ENCODE assay signal across 34 cellular contexts in the genomic region with DNA sequence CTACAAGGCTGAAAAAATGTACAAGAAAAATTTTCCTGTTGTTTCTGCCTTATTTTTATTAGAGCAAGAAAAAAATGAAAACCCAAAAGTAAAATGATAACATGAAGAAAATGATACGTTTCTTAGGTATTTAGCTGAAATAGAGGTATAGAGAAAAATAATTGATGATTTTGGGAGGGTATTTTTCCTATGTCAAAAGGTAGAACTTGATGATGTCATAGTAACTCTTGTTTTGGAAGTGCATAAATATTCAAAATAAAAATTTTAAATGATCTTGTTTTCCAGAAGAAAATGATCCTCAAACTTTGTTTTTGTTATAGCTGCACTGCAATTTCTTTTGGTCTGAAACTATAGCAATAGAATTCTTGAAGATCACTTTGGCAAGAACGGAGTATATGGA.
"Had no signal": no experiment of that assay in that cellular context is flagged by ENCODE, and none has a peak within 500 bp of the region (broad histone marks: within the 10 kb centered on the region; RNA-seq: fewer than 3 reads in every experiment).

No MANE protein-coding gene starts in this region.

- H3K36me3 ChIP-seq: MG63 had no signal

- DNase-seq: Karpas-422, Kasumi-1, MG63, MM.1S, MV-4-11, NCI-H1048, NCI-H1092, NCI-H1092 treated with DMSO at 0.1 percent for 48 hours, NCI-H1105, NCI-H1105 treated with DMSO at 0.1 percent for 48 hours, NCI-H1417, NCI-H1417 treated with DMSO at 0.1 percent for 48 hours, NCI-H1436, NCI-H1436 treated with DMSO at 0.1 percent for 48 hours, NCI-H146, NCI-H1694, NCI-H1694 treated with DMSO at 0.1 percent for 48 hours, NCI-H187, NCI-H187 treated with DMSO at 0.1 percent for 48 hours, NCI-H1930, NCI-H2029, NCI-H2029 treated with DMSO at 0.1 percent for 48 hours, NCI-H2081, NCI-H2081 treated with DMSO at 0.1 percent for 48 hours, NCI-H2107, NCI-H2171, NCI-H2171 treated with DMSO at 0.1 percent for 48 hours, NCI-H2227 treated with DMSO at 0.1 percent for 48 hours, NCI-H226, NCI-H345, NCI-H446, NCI-H446 treated with DMSO at 0.1 percent for 48 hours, NCI-H510A, NCI-H510A treated with DMSO at 0.1 percent for 48 hours had no signal

- H3K4me3 ChIP-seq: MG63 had no signal

- H3K27me3 ChIP-seq: MG63 had no signal
